In the genomic region with DNA sequence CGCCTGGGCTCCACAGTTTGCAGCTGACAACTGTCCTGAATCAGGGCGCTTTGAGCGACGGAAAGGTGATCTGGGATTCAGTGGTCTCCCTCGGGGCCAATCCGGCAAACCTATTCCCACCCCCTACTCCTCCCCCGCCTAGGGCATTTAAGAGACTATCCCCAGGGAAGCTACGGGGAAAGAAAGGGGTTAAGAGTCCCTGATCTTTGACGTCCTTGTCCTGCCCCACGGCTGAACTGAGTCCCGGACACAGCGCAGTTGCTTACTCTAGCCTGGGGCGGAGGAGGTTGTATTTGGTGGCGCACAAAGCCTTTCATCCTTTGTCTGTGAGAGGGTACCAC, we compare ENCODE assay signal across 12 cellular contexts. TPM values are rescaled to one million over a fixed set of nuclear protein-coding genes. Genes with fewer than 3 reads are reported as not detected.
A peak's percentile ranks its signal among the peaks of the same experiment; 100 is the strongest.
DNase-seq lines count a peak whose midpoint lies in the region; ATAC-seq and TF ChIP-seq lines count a peak whose summit lies in the region.
"Had no signal": no experiment of that assay in that cellular context is flagged by ENCODE, and none has a peak within 500 bp of the region (broad histone marks: within the 10 kb centered on the region; RNA-seq: fewer than 3 reads in every experiment).

No MANE protein-coding gene starts in this region.

- DNase-seq in CD4-positive, alpha-beta memory T cell, result peak in 1 of 5 donors; percentile 21
- no peak for DNase-seq in activated T-helper 1 cell treated with anti-CD3 and anti-CD28 coated beads, Interleukin-12 subunit alpha, Interleukin-12 subunit beta, Interleukin-2, Interleukin-4 antibody, amounts not matched to agents 30 ng/mL and 10 ng/mL and 1 ng/mL, durations not matched to agents 14 hours and 24 hours and 36 hours (ENCODE audit: low spot score)
- DNase-seq in psoas muscle, result no peak
- DNase-seq in HK-2 (ENCODE audit: unreplicated experiment), result no peak
- no peak for DNase-seq in lower leg skin (ENCODE audit: low spot score in 2 of 2)
- no peak for DNase-seq in body of pancreas
- no peak for DNase-seq in HCEC 1CT
- DNase-seq: activated T-cell treated with anti-CD3 and anti-CD28 coated beads, Interleukin-2, amount 50 U/mL, for 1 hour; GOT3 had no signal

- peaks cover 11% of the 10 kb centered on the region for H3K4me1 ChIP-seq in CD4-positive, alpha-beta memory T cell (ENCODE audit: insufficient read depth, low read length)
- H3K4me1 ChIP-seq in iPS-15b (ENCODE audit: control insufficient read depth, insufficient read depth, low read length) (peaks cover 5% of the 10 kb centered on the region), psoas muscle (peaks cover 13% of the 10 kb centered on the region), body of pancreas (peaks cover 40% of the 10 kb centered on the region)

- POLR2A ChIA-PET in CD4-positive, alpha-beta memory T cell (lab: Charles Lee; ENCODE audit: partially characterized antibody), result no interaction called here

- H3K4me3 Mint-ChIP-seq in CD4-positive, alpha-beta memory T cell, result peak overlapping the region in 5 of 8 donors; percentile 12 to 75 (median 65)
- H3K4me3 Mint-ChIP-seq in activated T-helper 1 cell treated with anti-CD3 and anti-CD28 coated beads, Interleukin-12 subunit alpha, Interleukin-12 subunit beta, Interleukin-2, Interleukin-4 antibody, amounts not matched to agents 30 ng/mL and 10 ng/mL and 1 ng/mL, durations not matched to agents 14 hours and 24 hours and 36 hours, result peak overlapping the region; percentile 33

- H3K36me3 ChIP-seq in CD4-positive, alpha-beta memory T cell (ENCODE audit: insufficient read depth, low read length), result no peaks in the 10 kb centered on the region
- H3K36me3 ChIP-seq in iPS-15b (ENCODE audit: control insufficient read depth, insufficient read depth, low read length), result no peaks in the 10 kb centered on the region
- H3K36me3 ChIP-seq in psoas muscle (ENCODE audit: insufficient read depth in 1 of 2, low read depth in 1 of 2), result no peaks in the 10 kb centered on the region
- H3K36me3 ChIP-seq in body of pancreas (replicated peaks in 1 of 2; ENCODE audit: insufficient read depth in 1 of 2, low read depth in 2 of 2), result no peaks in the 10 kb centered on the region

- TF ChIP-seq CTCF in psoas muscle (IDR thresholded peaks at IDR 0.05), result no peak
- no peak for TF ChIP-seq CTCF in lower leg skin (IDR thresholded peaks at IDR 0.05)
- TF ChIP-seq CTCF in body of pancreas (IDR thresholded peaks at IDR 0.05), result no peak

- H3K9ac ChIP-seq in iPS-15b (ENCODE audit: low read depth, low read length), result no peak overlapping the region

- TF ChIP-seq POLR2A in lower leg skin (IDR thresholded peaks at IDR 0.05) (no peak), body of pancreas (IDR thresholded peaks at IDR 0.05) (no peak)

- H3K27me3 Mint-ChIP-seq in CD4-positive, alpha-beta memory T cell, result peaks cover 35 to 36% of the 10 kb centered on the region in 2 donors
- H3K27me3 Mint-ChIP-seq in activated T-helper 1 cell treated with anti-CD3 and anti-CD28 coated beads, Interleukin-12 subunit alpha, Interleukin-12 subunit beta, Interleukin-2, Interleukin-4 antibody, amounts not matched to agents 30 ng/mL and 10 ng/mL and 1 ng/mL, durations not matched to agents 14 hours and 24 hours and 36 hours (ENCODE audit: insufficient read depth), result peaks cover 61% of the 10 kb centered on the region

- intact Hi-C loops in CD4-positive, alpha-beta memory T cell (cut with micrococcal nuclease), result no loop called here
- intact Hi-C loops in activated T-helper 1 cell treated with anti-CD3 and anti-CD28 coated beads, Interleukin-12 subunit alpha, Interleukin-12 subunit beta, Interleukin-2, Interleukin-4 antibody, amounts not matched to agents 30 ng/mL and 10 ng/mL and 1 ng/mL, durations not matched to agents 14 hours and 24 hours and 36 hours (cut with micrococcal nuclease), result no loop called here
- intact Hi-C loops in psoas muscle (cut with DNase I), result no loop called here
- intact Hi-C loops in lower leg skin (cut with DNase I; ENCODE audit: low total_unique reads), result no loop called here
- intact Hi-C loops in body of pancreas (cut with DNase I), result no loop called here

- no peak overlapping the region for H3K4me3 ChIP-seq in CD4-positive, alpha-beta memory T cell (ENCODE audit: low read length in 2 of 2)
- H3K4me3 ChIP-seq in iPS-15b (ENCODE audit: low read depth, low read length) (peak overlapping the region; percentile 77), psoas muscle (peak overlapping the region; percentile 75), lower leg skin (ENCODE audit: low read depth, poor library complexity, severe bottlenecking) (no peak overlapping the region), body of pancreas (no peak overlapping the region)

- 19 to 29% (median 20%) methylated on average over 14 of the region's 14 CpGs for WGBS in psoas muscle, 3 donors
- 4 to 7% methylated on average over 14 of the region's 14 CpGs for WGBS in lower leg skin, 2 donors
- 1 to 6% methylated on average over 13 to 14 of the region's 14 CpGs for WGBS in body of pancreas, 2 donors

- no peak overlapping the region for H3K27ac ChIP-seq in CD4-positive, alpha-beta memory T cell (ENCODE audit: low read depth, low read length)
- H3K27ac ChIP-seq in psoas muscle, result no peak overlapping the region
- no peak overlapping the region for H3K27ac ChIP-seq in body of pancreas

- CTCF ChIA-PET in CD4-positive, alpha-beta memory T cell (lab: Charles Lee; ENCODE audit: partially characterized antibody), result no interaction called here

- no peaks in the 10 kb centered on the region for H3K9me3 Mint-ChIP-seq in CD4-positive, alpha-beta memory T cell
- H3K9me3 Mint-ChIP-seq in activated T-helper 1 cell treated with anti-CD3 and anti-CD28 coated beads, Interleukin-12 subunit alpha, Interleukin-12 subunit beta, Interleukin-2, Interleukin-4 antibody, amounts not matched to agents 30 ng/mL and 10 ng/mL and 1 ng/mL, durations not matched to agents 14 hours and 24 hours and 36 hours, result no peaks in the 10 kb centered on the region
- H3K9me3 Mint-ChIP-seq: stimulated activated naive CD8-positive, alpha-beta T cell treated with anti-CD3 and anti-CD28 coated beads, Interleukin-15, Interleukin-2, amounts not matched to agents 100 ng/mL and 50 ng/mL, for 24 hours had no signal

- no peak overlapping the region for H3K27ac Mint-ChIP-seq in CD4-positive, alpha-beta memory T cell
- H3K27ac Mint-ChIP-seq in activated T-helper 1 cell treated with anti-CD3 and anti-CD28 coated beads, Interleukin-12 subunit alpha, Interleukin-12 subunit beta, Interleukin-2, Interleukin-4 antibody, amounts not matched to agents 30 ng/mL and 10 ng/mL and 1 ng/mL, durations not matched to agents 14 hours and 24 hours and 36 hours, result no peak overlapping the region
- H3K27ac Mint-ChIP-seq: stimulated activated naive CD8-positive, alpha-beta T cell treated with anti-CD3 and anti-CD28 coated beads, Interleukin-15, Interleukin-2, amounts not matched to agents 100 ng/mL and 50 ng/mL, for 24 hours had no signal

- H3K27me3 ChIP-seq in CD4-positive, alpha-beta memory T cell (ENCODE audit: insufficient read depth, low read length), result peaks cover 23% of the 10 kb centered on the region
- H3K27me3 ChIP-seq in iPS-15b (ENCODE audit: control insufficient read depth, insufficient read depth, low read length) (peaks cover 47% of the 10 kb centered on the region), psoas muscle (ENCODE audit: insufficient read depth in 3 of 3, low read length in 2 of 3) (peaks cover 0 to 40% (median 7%) of the 10 kb centered on the region in 3 donors), body of pancreas (peaks cover 0 to 7% of the 10 kb centered on the region in 2 donors)

- H3K4me1 Mint-ChIP-seq in CD4-positive, alpha-beta memory T cell, result peaks cover 20 to 35% (median 22%) of the 10 kb centered on the region in 4 donors
- peaks cover 35% of the 10 kb centered on the region for H3K4me1 Mint-ChIP-seq in activated T-helper 1 cell treated with anti-CD3 and anti-CD28 coated beads, Interleukin-12 subunit alpha, Interleukin-12 subunit beta, Interleukin-2, Interleukin-4 antibody, amounts not matched to agents 30 ng/mL and 10 ng/mL and 1 ng/mL, durations not matched to agents 14 hours and 24 hours and 36 hours (ENCODE audit: low read depth)

- no peaks in the 10 kb centered on the region for H3K9me3 ChIP-seq in CD4-positive, alpha-beta memory T cell (ENCODE audit: control insufficient read depth in 1 of 2, low read length in 2 of 2)
- no peaks in the 10 kb centered on the region for H3K9me3 ChIP-seq in iPS-15b (ENCODE audit: control insufficient read depth, insufficient read depth, low read length)
- no peaks in the 10 kb centered on the region for H3K9me3 ChIP-seq in psoas muscle
- no peaks in the 10 kb centered on the region for H3K9me3 ChIP-seq in body of pancreas

- ATAC-seq in psoas muscle (no peak), body of pancreas (no peak)

- peaks cover 0 to 2% of the 10 kb centered on the region in 2 donors for H3K36me3 Mint-ChIP-seq in CD4-positive, alpha-beta memory T cell
- no peaks in the 10 kb centered on the region for H3K36me3 Mint-ChIP-seq in activated T-helper 1 cell treated with anti-CD3 and anti-CD28 coated beads, Interleukin-12 subunit alpha, Interleukin-12 subunit beta, Interleukin-2, Interleukin-4 antibody, amounts not matched to agents 30 ng/mL and 10 ng/mL and 1 ng/mL, durations not matched to agents 14 hours and 24 hours and 36 hours (ENCODE audit: low read depth)

RNA-seq across cellular contexts. Expression of a gene that starts 3.4 kb away (rescaled TPM):
- total RNA-seq in CD4-positive, alpha-beta memory T cell, result not detected
- not detected for polyA plus RNA-seq in CD4-positive, alpha-beta memory T cell
- total RNA-seq in activated T-helper 1 cell treated with anti-CD3 and anti-CD28 coated beads, Interleukin-12 subunit alpha, Interleukin-12 subunit beta, Interleukin-2, Interleukin-4 antibody, amounts not matched to agents 30 ng/mL and 10 ng/mL and 1 ng/mL, durations not matched to agents 14 hours and 24 hours and 36 hours, result 0.05 TPM in 1 of 2 replicates, not detected in the other
- total RNA-seq in psoas muscle, result under 1 TPM in 3 of 4 donors, not detected in 1; 0.02 to 0.10 (median 0.02) TPM
- under 1 TPM; under 0.01 to 0.03 (median 0.01) TPM for polyA plus RNA-seq in psoas muscle
- under 1 TPM; 0.04 to 0.19 (median 0.14) TPM for total RNA-seq in lower leg skin
- 1 to 10 TPM in 1 of 2 donors, under 1 TPM in 1; 0.78 to 1.3 TPM for total RNA-seq in body of pancreas
- total RNA-seq: myocyte had no signal

Comparison
In these comparisons a context has a peak if more than half of its experiments do, and no peak if none do; other contexts are left out.
1. H3K4me3 ChIP-seq: peak in iPS-15b (single experiment) and psoas muscle (single experiment); none in CD4-positive, alpha-beta memory T cell (0 of 2), lower leg skin (single experiment) and body of pancreas (0 of 2).